Comparison of ENCODE assay signal across 8 cellular contexts in the genomic region with DNA sequence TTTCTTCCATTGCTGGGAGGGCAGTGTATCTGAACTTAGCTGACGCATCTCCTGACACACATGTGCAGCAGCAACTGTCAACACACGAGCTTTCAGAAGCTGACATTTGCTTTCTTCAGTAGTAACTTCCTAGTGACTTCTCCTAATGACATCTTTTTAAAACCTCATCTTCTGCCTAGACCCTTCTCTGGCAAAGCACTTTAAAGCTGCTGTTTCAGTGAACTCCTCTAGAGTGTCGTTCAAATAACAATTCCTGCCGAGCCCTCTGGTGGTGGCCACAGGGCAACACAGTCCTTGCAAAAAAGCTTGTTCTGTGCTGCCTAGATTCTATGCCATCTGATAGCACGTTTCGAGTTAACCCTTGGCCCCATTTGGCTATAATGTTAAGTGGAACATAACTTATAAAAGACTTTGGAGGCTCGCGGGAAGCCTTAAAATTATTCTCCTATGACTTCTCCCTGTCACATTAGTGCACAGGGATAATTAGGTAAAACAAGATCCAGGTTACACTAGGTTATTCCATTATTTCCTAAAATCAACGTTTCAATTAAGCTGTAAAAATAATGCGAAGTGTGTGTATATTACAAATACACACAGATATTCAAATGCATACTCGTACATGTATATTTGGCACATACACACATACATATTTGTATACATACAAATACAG.
DNase-seq lines count a peak whose midpoint lies in the region; ATAC-seq and TF ChIP-seq lines count a peak whose summit lies in the region.

No MANE protein-coding gene starts in this region.

- H2BK120ac ChIP-seq in mesendoderm (ENCODE audit: low read depth, low read length) = no peak overlapping the region

- H3K9ac ChIP-seq in mesendoderm (ENCODE audit: low read length) = no peak overlapping the region

- DNase-seq in NOMO-1 treated with DMSO at 0.1 percent for 48 hours (lab: John Stamatoyannopoulos, UW; ENCODE audit: unreplicated experiment) (peak; percentile 25), NOMO-1 treated with dmso at 0.1 percent for 144 hours (lab: John Stamatoyannopoulos, UW; ENCODE audit: unreplicated experiment) (no peak), NCI-H524 treated with DMSO at 0.1 percent for 48 hours (lab: John Stamatoyannopoulos, UW) (peak; percentile 51), chondrocyte (ENCODE audit: low spot score) (no peak), mesendoderm (peak; percentile 82)

- H3K4me1 ChIP-seq in mesendoderm (ENCODE audit: control insufficient read depth, low read depth, low read length) = no peaks in the 10 kb centered on the region

- H3K18ac ChIP-seq in mesendoderm (ENCODE audit: low read length) = no peak overlapping the region

- no peak overlapping the region for H3K4me3 Mint-ChIP-seq in chondrocyte (ENCODE audit: unreplicated experiment)
- no peak overlapping the region for H3K4me3 Mint-ChIP-seq in activated T-helper 17 cell treated with anti-CD3 and anti-CD28 coated beads, Interleukin-2, amount 50 U/mL, for 72 hours

- H3K23ac ChIP-seq in mesendoderm (ENCODE audit: low read length) = no peak overlapping the region

- H3K27me3 ChIP-seq in mesendoderm (ENCODE audit: insufficient read depth, low read length, poor library complexity) = no peaks in the 10 kb centered on the region

- no CpG with 5 or more reads among the region's 11 CpGs for WGBS in mesendoderm (ENCODE audit: extremely low coverage, insufficient coverage, low lambda C conversion rate)

- no peak overlapping the region for H3K4ac ChIP-seq in mesendoderm (ENCODE audit: low read depth, low read length)

- no peak overlapping the region for H2BK5ac ChIP-seq in mesendoderm (ENCODE audit: low read length)

- no peaks in the 10 kb centered on the region for H3K27me3 Mint-ChIP-seq in chondrocyte (ENCODE audit: low read depth)
- no peaks in the 10 kb centered on the region for H3K27me3 Mint-ChIP-seq in activated T-helper 17 cell treated with anti-CD3 and anti-CD28 coated beads, Interleukin-2, amount 50 U/mL, for 72 hours

- no peak overlapping the region for H3K27ac Mint-ChIP-seq in chondrocyte (ENCODE audit: unreplicated experiment)
- H3K27ac Mint-ChIP-seq in activated T-helper 17 cell treated with anti-CD3 and anti-CD28 coated beads, Interleukin-2, amount 50 U/mL, for 72 hours = no peak overlapping the region

- no peak overlapping the region for H3K27ac ChIP-seq in mesendoderm (ENCODE audit: low read depth, low read length)

- peak; percentile 90 for ATAC-seq in HG02938 (IDR thresholded peaks at IDR 0.05; ENCODE audit: unreplicated experiment)
- ATAC-seq in activated T-helper 17 cell treated with anti-CD3 and anti-CD28 coated beads, Interleukin-2, amount 50 U/mL, for 72 hours (replicated peaks) = no peak
- ATAC-seq in GM18520 (IDR thresholded peaks at IDR 0.05; ENCODE audit: unreplicated experiment) = no peak

- H3K36me3 ChIP-seq in mesendoderm (ENCODE audit: control insufficient read depth, insufficient read depth, low read length) = no peaks in the 10 kb centered on the region

- H2BK15ac ChIP-seq in mesendoderm (replicated peaks; ENCODE audit: low read depth) = no peak overlapping the region

- TF ChIP-seq CTCF in chondrocyte (IDR thresholded peaks at IDR 0.05) = peak; percentile 92

- H2AK5ac ChIP-seq in mesendoderm (ENCODE audit: low read length) = no peak overlapping the region

- H3K79me2 ChIP-seq in mesendoderm (ENCODE audit: control insufficient read depth, insufficient read depth, low read length) = no peaks in the 10 kb centered on the region

- no peak overlapping the region for H3K56ac ChIP-seq in mesendoderm (ENCODE audit: low read length)

- H3K79me1 ChIP-seq in mesendoderm (ENCODE audit: low read length) = no peaks in the 10 kb centered on the region

- H3K4me1 Mint-ChIP-seq in chondrocyte (ENCODE audit: low read depth) = peaks cover 39% of the 10 kb centered on the region
- no peaks in the 10 kb centered on the region for H3K4me1 Mint-ChIP-seq in activated T-helper 17 cell treated with anti-CD3 and anti-CD28 coated beads, Interleukin-2, amount 50 U/mL, for 72 hours

- no peaks in the 10 kb centered on the region for H3K36me3 Mint-ChIP-seq in chondrocyte (ENCODE audit: low read depth)
- no peaks in the 10 kb centered on the region for H3K36me3 Mint-ChIP-seq in activated T-helper 17 cell treated with anti-CD3 and anti-CD28 coated beads, Interleukin-2, amount 50 U/mL, for 72 hours (ENCODE audit: low read depth)

- H3K4me2 ChIP-seq in mesendoderm (ENCODE audit: low read length) = no peak overlapping the region

- no peaks in the 10 kb centered on the region for H3K9me3 Mint-ChIP-seq in chondrocyte (ENCODE audit: low read depth)
- H3K9me3 Mint-ChIP-seq in activated T-helper 17 cell treated with anti-CD3 and anti-CD28 coated beads, Interleukin-2, amount 50 U/mL, for 72 hours = peaks cover 14% of the 10 kb centered on the region

- H3K4me3 ChIP-seq in mesendoderm (ENCODE audit: low read length) = no peak overlapping the region

- H4K8ac ChIP-seq in mesendoderm (ENCODE audit: low read depth, low read length) = no peak overlapping the region

- H4K5ac ChIP-seq in mesendoderm (ENCODE audit: low read length) = no peak overlapping the region

Comparison
In these comparisons a context has a peak if more than half of its experiments do, and no peak if none do; other contexts are left out.
1. DNase-seq: peak in NOMO-1 treated with DMSO at 0.1 percent for 48 hours (single experiment), NCI-H524 treated with DMSO at 0.1 percent for 48 hours (single experiment) and mesendoderm (single experiment); none in NOMO-1 treated with dmso at 0.1 percent for 144 hours (single experiment) and chondrocyte (single experiment).